ENCODE assay signal across 9 cellular contexts in the genomic region with DNA sequence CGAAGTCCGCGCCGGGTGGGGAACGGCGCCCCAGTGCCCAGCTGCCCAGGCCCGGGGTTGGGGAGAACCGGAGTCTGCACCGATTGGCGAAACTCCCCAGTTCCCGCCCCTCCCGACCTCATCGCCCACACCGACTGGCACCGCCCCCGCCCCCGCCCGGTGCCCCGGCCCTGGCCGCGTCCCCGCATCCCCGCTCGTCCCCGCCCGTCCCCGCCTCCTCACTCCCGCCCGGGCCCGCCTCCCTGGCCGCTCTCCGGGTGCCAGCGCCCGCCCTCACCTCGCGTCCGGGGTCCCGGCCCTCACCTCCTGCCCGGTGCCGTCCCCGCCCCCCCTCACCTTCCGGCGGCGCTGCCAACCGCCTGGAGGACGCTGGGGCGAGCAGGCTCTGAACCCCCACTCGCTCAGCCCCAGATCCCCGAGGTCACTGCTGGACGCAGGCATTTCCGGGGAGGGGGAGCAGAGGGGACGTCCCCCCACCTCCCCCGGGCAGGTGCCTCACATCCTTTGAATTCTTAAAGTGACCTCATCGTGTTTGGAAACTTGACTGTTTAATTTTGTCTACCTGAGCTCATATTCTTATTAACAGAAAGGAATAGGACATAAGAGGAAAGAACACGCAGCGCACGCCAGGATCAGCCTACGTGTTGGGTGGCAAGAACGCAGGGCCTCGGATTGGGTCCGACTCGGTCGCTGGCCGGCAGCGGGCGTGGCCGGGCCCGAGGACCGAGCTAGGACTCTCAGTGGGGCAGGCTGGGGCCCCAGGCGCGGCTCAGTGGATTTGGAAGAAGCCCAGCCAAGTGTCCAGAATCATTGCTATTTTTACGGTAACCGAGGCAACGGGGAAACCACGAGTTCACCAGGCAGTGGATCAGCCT. TPM values are rescaled to one million over a fixed set of nuclear protein-coding genes. Genes with fewer than 3 reads are reported as not detected.
A peak's percentile ranks its signal among the peaks of the same experiment; 100 is the strongest.
DNase-seq lines count a peak whose midpoint lies in the region; ATAC-seq and TF ChIP-seq lines count a peak whose summit lies in the region.
"Had no signal": no experiment of that assay in that cellular context is flagged by ENCODE, and none has a peak within 500 bp of the region (broad histone marks: within the 10 kb centered on the region; RNA-seq: fewer than 3 reads in every experiment).

A gene with protein sequence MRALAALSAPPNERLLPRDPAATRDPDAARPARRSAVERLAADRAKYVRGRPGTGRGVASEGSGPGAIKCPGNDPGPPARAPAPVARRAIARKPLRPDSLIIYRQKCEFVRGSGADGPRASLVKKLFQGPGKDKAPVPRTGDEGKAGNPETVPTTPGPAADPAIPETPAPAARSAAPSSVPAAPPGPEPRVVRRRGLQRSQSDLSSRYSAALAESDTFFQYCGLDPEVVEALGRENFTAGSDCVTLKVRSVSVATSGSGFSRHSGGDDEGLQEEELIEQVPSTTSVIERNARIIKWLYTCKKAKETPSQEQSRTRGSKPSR (minus strand): TSS at position 35 of the 875 bp plus-strand sequence. CDS start 120 bp downstream, outside the sequence.

- in situ Hi-C loops in brain microvascular endothelial cell (cut with HindIII; ENCODE audit: low pct_ligation_motif_present, low sequenced_read_pairs) (no loop called here), G401 (cut with HindIII; ENCODE audit: low sequenced_read_pairs) (no loop called here)

- H3K36me3 Mint-ChIP-seq in T-helper 17 cell (ENCODE audit: low read depth) = peaks cover 2% of the 10 kb centered on the region

- peaks cover 16% of the 10 kb centered on the region; the same call in 1 of the 2 replicates for H3K4me1 ChIP-seq in ES-I3 (ENCODE audit: insufficient read depth, low read length)

- peaks cover 3% of the 10 kb centered on the region; the same call in 1 of the 2 replicates for H3K36me3 ChIP-seq in ES-I3 (ENCODE audit: insufficient read depth, low read length)
- H3K36me3 ChIP-seq in brain microvascular endothelial cell (replicated peaks) = no peaks in the 10 kb centered on the region

- no peak within 1 kb of the TSS for H3K27ac ChIP-seq in brain microvascular endothelial cell

- H3K9me3 ChIP-seq in ES-I3 (ENCODE audit: control insufficient read depth, insufficient read depth, low read length) = no peaks in the 10 kb centered on the region
- no peaks in the 10 kb centered on the region for H3K9me3 ChIP-seq in T-helper 17 cell (ENCODE audit: control insufficient read depth, low read length, poor library complexity, severe bottlenecking)

- H3K4me3 Mint-ChIP-seq in T-helper 17 cell = peak within 1 kb of the TSS; percentile 94

- ATAC-seq in T-helper 17 cell = peak; percentile 69
- no peak for ATAC-seq in GM21825 (IDR thresholded peaks at IDR 0.05; ENCODE audit: unreplicated experiment)

- H3K27me3 Mint-ChIP-seq in T-helper 17 cell = peaks cover 68% of the 10 kb centered on the region

- peak within 1 kb of the TSS; percentile 77 for H3K9ac ChIP-seq in ES-I3 (ENCODE audit: low read depth, low read length)

- H3K4me1 Mint-ChIP-seq in T-helper 17 cell = peaks cover 12% of the 10 kb centered on the region

- TF ChIP-seq CTCF in brain microvascular endothelial cell (IDR thresholded peaks at IDR 0.05; ENCODE audit: low read depth, low read length, missing control alignments) = no peak

- no peak within 1 kb of the TSS for H3K4me3 ChIP-seq in brain microvascular endothelial cell (ENCODE audit: low read depth, low read length)

- peaks cover 29% of the 10 kb centered on the region for H3K27me3 ChIP-seq in brain microvascular endothelial cell (replicated peaks)

- DNase-seq in T-helper 17 cell = peak in 2 of 3 donors; percentile 38 to 50
- DNase-seq in brain microvascular endothelial cell = peak; percentile 5
- DNase-seq in islet precursor cell = peak; percentile 74
- DNase-seq in stimulated activated CD4-positive, alpha-beta T cell treated with anti-CD3 and anti-CD28 coated beads, Interleukin-12 subunit alpha, Interleukin-12 subunit beta, amount 100 ng/mL, for 4 hours = peak; percentile 39
- DNase-seq in G401 (ENCODE audit: low spot score) = no peak
- DNase-seq in RPMI8226 = no peak

- H3K27ac Mint-ChIP-seq in T-helper 17 cell = peak within 1 kb of the TSS; percentile 60

RNA-seq across cellular contexts. Expression of the gene that starts here (rescaled TPM):
- under 1 TPM; 0.22 to 0.26 TPM for total RNA-seq in T-helper 17 cell
- not detected in 2 replicates for total RNA-seq in G401 (2014; rRNA removed; shearing (Covaris generic))
- total RNA-seq: myocyte had no signal

Comparison
In these comparisons a context has a peak if more than half of its experiments do, and no peak if none do; other contexts are left out.
1. Peak in DNase-seq and ATAC-seq in T-helper 17 cell; RNA of the gene not detected or under 1 TPM.
2. DNase-seq: peak in brain microvascular endothelial cell (single experiment), islet precursor cell (single experiment) and stimulated activated CD4-positive, alpha-beta T cell treated with anti-CD3 and anti-CD28 coated beads, Interleukin-12 subunit alpha, Interleukin-12 subunit beta, amount 100 ng/mL, for 4 hours (single experiment); none in G401 (single experiment) and RPMI8226 (single experiment).